ENCODE assay signal across 19 cellular contexts in genomic region chr7:25803117-25803887, GRCh38.
DNase-seq lines count a peak whose midpoint lies in the region; ATAC-seq and TF ChIP-seq lines count a peak whose summit lies in the region.
"Had no signal": no experiment of that assay in that cellular context is flagged by ENCODE, and none has a peak within 500 bp of the region (broad histone marks: within the 10 kb centered on the region; RNA-seq: fewer than 3 reads in every experiment).

No MANE protein-coding gene starts in this region.

- H3K27me3 Mint-ChIP-seq in activated T-cell treated with anti-CD3 and anti-CD28 coated beads, Interleukin-2, amount 50 U/mL, for 72 hours (ENCODE audit: low read depth) = peaks cover 3% of the 10 kb centered on the region

- WGBS in tibial nerve, 2 donors = 78 to 90% methylated on average over 11 of the region's 11 CpGs

- DNase-seq in activated T-cell treated with anti-CD3 and anti-CD28 coated beads, Interleukin-2, amount 50 U/mL, for 72 hours = peak in 1 of 2 donors; percentile 3
- DNase-seq in activated T-cell treated with anti-CD3 and anti-CD28 coated beads for 4 hours = no peak
- DNase-seq in RWPE2 (ENCODE audit: low spot score) = no peak
- DNase-seq in left kidney (ENCODE audit: low read depth, low spot score) = peak; percentile 40
- DNase-seq in stimulated activated naive CD8-positive, alpha-beta T cell treated with anti-CD3 and anti-CD28 coated beads, Interleukin-15, Interleukin-2, amounts not matched to agents 100 U/mL and 50 U/mL, for 24 hours = no peak
- DNase-seq in RKO (ENCODE audit: low spot score) = no peak
- DNase-seq in tibial nerve (ENCODE audit: low spot score in 2 of 2) = no peak
- DNase-seq: activated CD4-positive, alpha-beta T cell treated with anti-CD3 and anti-CD28 coated beads, Interleukin-2, amount 50 U/mL, for 4 hours; activated naive CD8-positive, alpha-beta T cell treated with anti-CD3 and anti-CD28 coated beads, Interleukin-2, amount 10 ng/mL, durations not matched to agents 7 days and 5 days; NCI-H1092 treated with DMSO at 0.1 percent for 48 hours; NCI-H2107; NCI-H524 treated with DMSO at 0.1 percent for 48 hours had no signal

- TF ChIP-seq CTCF in RWPE2 (IDR thresholded peaks at IDR 0.05; ENCODE audit: poor library complexity, severe bottlenecking) = no peak
- no peak for TF ChIP-seq CTCF in tibial nerve (IDR thresholded peaks at IDR 0.05)

- no peaks in the 10 kb centered on the region for H3K27me3 ChIP-seq in RWPE2 (ENCODE audit: insufficient read depth, poor library complexity, severe bottlenecking)
- H3K27me3 ChIP-seq in tibial nerve = no peaks in the 10 kb centered on the region
- H3K27me3 ChIP-seq: BLaER1, vagina had no signal

- H3K9me3 Mint-ChIP-seq in activated T-cell treated with anti-CD3 and anti-CD28 coated beads, Interleukin-2, amount 50 U/mL, for 72 hours = no peaks in the 10 kb centered on the region
- H3K9me3 Mint-ChIP-seq: activated naive CD8-positive, alpha-beta T cell treated with anti-CD3 and anti-CD28 coated beads, Interleukin-2, amount 10 ng/mL, durations not matched to agents 7 days and 5 days; GM23338; stimulated activated naive CD8-positive, alpha-beta T cell treated with anti-CD3 and anti-CD28 coated beads, Interleukin-15, Interleukin-2, amounts not matched to agents 100 ng/mL and 50 ng/mL, for 24 hours had no signal

- H3K4me3 ChIP-seq in RWPE2 (ENCODE audit: severe bottlenecking) (no peak overlapping the region), tibial nerve (no peak overlapping the region)
- H3K4me3 ChIP-seq: A549, BLaER1, GM23338, vagina had no signal

- no peak for TF ChIP-seq EP300 in tibial nerve (IDR thresholded peaks at IDR 0.05)

- H3K4me1 Mint-ChIP-seq in activated T-cell treated with anti-CD3 and anti-CD28 coated beads, Interleukin-2, amount 50 U/mL, for 72 hours (ENCODE audit: low read depth) = peaks cover 23% of the 10 kb centered on the region
- H3K4me1 Mint-ChIP-seq: activated naive CD8-positive, alpha-beta T cell treated with anti-CD3 and anti-CD28 coated beads, Interleukin-2, amount 10 ng/mL, durations not matched to agents 7 days and 5 days; GM23338 had no signal

- peak overlapping the region in 1 of 2 donors; percentile 68 for H3K4me3 Mint-ChIP-seq in activated T-cell treated with anti-CD3 and anti-CD28 coated beads, Interleukin-2, amount 50 U/mL, for 72 hours
- H3K4me3 Mint-ChIP-seq: activated naive CD8-positive, alpha-beta T cell treated with anti-CD3 and anti-CD28 coated beads, Interleukin-2, amount 10 ng/mL, durations not matched to agents 7 days and 5 days; GM23338; stimulated activated naive CD8-positive, alpha-beta T cell treated with anti-CD3 and anti-CD28 coated beads, Interleukin-15, Interleukin-2, amounts not matched to agents 100 ng/mL and 50 ng/mL, for 24 hours had no signal

- H3K27ac ChIP-seq in RWPE2 (ENCODE audit: poor library complexity, severe bottlenecking) = peak overlapping the region; percentile 19
- no peak overlapping the region for H3K27ac ChIP-seq in tibial nerve
- H3K27ac ChIP-seq: A549, BLaER1, vagina had no signal

- H3K36me3 ChIP-seq in RWPE2 (ENCODE audit: low read depth) (no peaks in the 10 kb centered on the region), tibial nerve (no peaks in the 10 kb centered on the region)
- H3K36me3 ChIP-seq: BLaER1, vagina had no signal

- H3K9me3 ChIP-seq in RWPE2 (ENCODE audit: severe bottlenecking) (no peaks in the 10 kb centered on the region), tibial nerve (no peaks in the 10 kb centered on the region)
- H3K9me3 ChIP-seq: A549, BLaER1, vagina had no signal

- TF ChIP-seq POLR2A in tibial nerve (IDR thresholded peaks at IDR 0.05) = no peak

- H3K4me1 ChIP-seq in RWPE2 (ENCODE audit: insufficient read depth, poor library complexity, severe bottlenecking) (peaks cover 25% of the 10 kb centered on the region), tibial nerve (peaks cover 0 to 2% (median 0%) of the 10 kb centered on the region in 4 donors)
- H3K4me1 ChIP-seq: A549, BLaER1 had no signal

- ATAC-seq in activated T-cell treated with anti-CD3 and anti-CD28 coated beads, Interleukin-2, amount 50 U/mL, for 72 hours (replicated peaks in 1 of 2) = peak; percentile 43 to 50
- no peak for ATAC-seq in RWPE2 (ENCODE audit: low read depth)
- ATAC-seq in stimulated activated naive CD8-positive, alpha-beta T cell treated with anti-CD3 and anti-CD28 coated beads, Interleukin-15, Interleukin-2, amounts not matched to agents 100 U/mL and 50 U/mL, for 24 hours = peak; percentile 28
- no peak for ATAC-seq in GM21786 (IDR thresholded peaks at IDR 0.05; ENCODE audit: unreplicated experiment)
- ATAC-seq: A549, GM23338, left lobe of liver had no signal

- H3K36me3 Mint-ChIP-seq in activated T-cell treated with anti-CD3 and anti-CD28 coated beads, Interleukin-2, amount 50 U/mL, for 72 hours (ENCODE audit: insufficient read depth in 2 of 2) = no peaks in the 10 kb centered on the region
- H3K36me3 Mint-ChIP-seq: activated naive CD8-positive, alpha-beta T cell treated with anti-CD3 and anti-CD28 coated beads, Interleukin-2, amount 10 ng/mL, durations not matched to agents 7 days and 5 days had no signal

- peak overlapping the region; percentile 88 for H3K27ac Mint-ChIP-seq in activated T-cell treated with anti-CD3 and anti-CD28 coated beads, Interleukin-2, amount 50 U/mL, for 72 hours
- H3K27ac Mint-ChIP-seq: activated naive CD8-positive, alpha-beta T cell treated with anti-CD3 and anti-CD28 coated beads, Interleukin-2, amount 10 ng/mL, durations not matched to agents 7 days and 5 days; GM23338; stimulated activated naive CD8-positive, alpha-beta T cell treated with anti-CD3 and anti-CD28 coated beads, Interleukin-15, Interleukin-2, amounts not matched to agents 100 ng/mL and 50 ng/mL, for 24 hours had no signal

Comparison
In these comparisons a context has a peak if more than half of its experiments do, and no peak if none do; other contexts are left out.
1. ATAC-seq: peak in activated T-cell treated with anti-CD3 and anti-CD28 coated beads, Interleukin-2, amount 50 U/mL, for 72 hours (2 of 2) and stimulated activated naive CD8-positive, alpha-beta T cell treated with anti-CD3 and anti-CD28 coated beads, Interleukin-15, Interleukin-2, amounts not matched to agents 100 U/mL and 50 U/mL, for 24 hours (single experiment); none in RWPE2 (single experiment) and GM21786 (single experiment).